Comparison of ENCODE assay signal across 10 cellular contexts in genomic region chr4:113328514-113328913, GRCh38.
DNase-seq lines count a peak whose midpoint lies in the region; ATAC-seq, FAIRE-seq and TF ChIP-seq lines count a peak whose summit lies in the region.
"Had no signal": no experiment of that assay in that cellular context is flagged by ENCODE, and none has a peak within 500 bp of the region (broad histone marks: within the 10 kb centered on the region; RNA-seq: fewer than 3 reads in every experiment).

No MANE protein-coding gene starts in this region.

- peak; percentile 17 for DNase-seq in activated CD4-positive, alpha-beta T cell treated with anti-CD3 and anti-CD28 coated beads for 48 hours
- DNase-seq in activated CD4-positive, alpha-beta T cell treated with anti-CD3 and anti-CD28 coated beads, Interleukin-2, amount 50 U/mL, for 4 hours, result no peak
- DNase-seq in LoVo (ENCODE audit: low spot score) (peak; percentile 9), epithelial cell of esophagus (ENCODE audit: low read depth) (peak; percentile 25), HTR-8/SVneo (ENCODE audit: insufficient read length, low spot score) (no peak), GM20000 (ENCODE audit: low spot score) (no peak), globus pallidus (ENCODE audit: low spot score) (no peak)
- no peak for DNase-seq in stimulated activated naive B cell treated with anti-CD40 and anti-IgM and Interleukin-4, amounts not matched to agents 10 μg/mL and 1 μg/mL and 100 μg/mL, for 72 hours
- DNase-seq: left cardiac atrium, T-helper 1 cell had no signal

- no peak for FAIRE-seq in HTR-8/SVneo (lab: Jason Lieb, UNC)

- H3K9me3 Mint-ChIP-seq in stimulated activated naive B cell treated with anti-CD40 and anti-IgM and Interleukin-4, amounts not matched to agents 10 μg/mL and 1 μg/mL and 100 μg/mL, for 72 hours, result no peaks in the 10 kb centered on the region

- TF ChIP-seq CTCF in epithelial cell of esophagus (IDR thresholded peaks at IDR 0.05; ENCODE audit: insufficient read depth, low read depth, low read length, missing control alignments) (peak; percentile 49), GM20000 (IDR thresholded peaks at IDR 0.05; ENCODE audit: extremely low read depth, missing control alignments) (no peak)

- peaks cover 6 to 8% of the 10 kb centered on the region in 2 donors for H3K27me3 Mint-ChIP-seq in stimulated activated naive B cell treated with anti-CD40 and anti-IgM and Interleukin-4, amounts not matched to agents 10 μg/mL and 1 μg/mL and 100 μg/mL, for 72 hours

- H3K36me3 Mint-ChIP-seq in stimulated activated naive B cell treated with anti-CD40 and anti-IgM and Interleukin-4, amounts not matched to agents 10 μg/mL and 1 μg/mL and 100 μg/mL, for 72 hours, result no peaks in the 10 kb centered on the region

- H3K4me3 Mint-ChIP-seq in stimulated activated naive B cell treated with anti-CD40 and anti-IgM and Interleukin-4, amounts not matched to agents 10 μg/mL and 1 μg/mL and 100 μg/mL, for 72 hours, result no peak overlapping the region

- peak; percentile 48 to 52 for ATAC-seq in stimulated activated naive B cell treated with anti-CD40 and anti-IgM and Interleukin-4, amounts not matched to agents 10 μg/mL and 1 μg/mL and 100 μg/mL, for 72 hours (replicated peaks)

- H3K4me3 ChIP-seq in epithelial cell of esophagus (ENCODE audit: low read length), result no peak overlapping the region

- H3K4me1 Mint-ChIP-seq in stimulated activated naive B cell treated with anti-CD40 and anti-IgM and Interleukin-4, amounts not matched to agents 10 μg/mL and 1 μg/mL and 100 μg/mL, for 72 hours, result peaks cover 2 to 6% of the 10 kb centered on the region in 2 donors

- H3K27ac Mint-ChIP-seq in stimulated activated naive B cell treated with anti-CD40 and anti-IgM and Interleukin-4, amounts not matched to agents 10 μg/mL and 1 μg/mL and 100 μg/mL, for 72 hours, result no peak overlapping the region

Comparison
In these comparisons a context has a peak if more than half of its experiments do, and no peak if none do; other contexts are left out.
1. DNase-seq: peak in activated CD4-positive, alpha-beta T cell treated with anti-CD3 and anti-CD28 coated beads for 48 hours (single experiment), LoVo (single experiment) and epithelial cell of esophagus (single experiment); none in activated CD4-positive, alpha-beta T cell treated with anti-CD3 and anti-CD28 coated beads, Interleukin-2, amount 50 U/mL, for 4 hours (0 of 2), stimulated activated naive B cell treated with anti-CD40 and anti-IgM and Interleukin-4, amounts not matched to agents 10 μg/mL and 1 μg/mL and 100 μg/mL, for 72 hours (single experiment), HTR-8/SVneo (single experiment), GM20000 (single experiment) and globus pallidus (single experiment).